ENCODE assay signal across 25 cellular contexts in genomic region chr10:70078329-70078728, GRCh38. TPM values are rescaled to one million over a fixed set of nuclear protein-coding genes. Genes with fewer than 3 reads are reported as not detected.
"Had no signal": no experiment of that assay in that cellular context is flagged by ENCODE, and none has a peak within 500 bp of the region (broad histone marks: within the 10 kb centered on the region; RNA-seq: fewer than 3 reads in every experiment).

No MANE protein-coding gene starts in this region.

- H3K4me3 ChIP-seq: cardiac muscle cell, Peyer's patch, SJCRH30 had no signal

- H3K9ac ChIP-seq: SK-N-SH had no signal

- H3K36me3 ChIP-seq: Peyer's patch, SJCRH30 had no signal

- H3K4me2 ChIP-seq: SK-N-SH had no signal

- ATAC-seq: activated CD8-positive, alpha-beta memory T cell treated with anti-CD3 and anti-CD28 coated beads, Interleukin-2, amount 10 ng/mL, durations not matched to agents 7 days and 5 days had no signal

- H3K27ac ChIP-seq: cardiac muscle cell, Peyer's patch, RWPE1, SJCRH30 had no signal

- H3K9me2 ChIP-seq: SK-N-SH had no signal

- H3K4me1 ChIP-seq: Peyer's patch, SJCRH30 had no signal

- H3K9me3 ChIP-seq: Peyer's patch, SJCRH30, SK-N-SH had no signal

- H3K27me3 ChIP-seq: cardiac muscle cell, Peyer's patch, SJCRH30 had no signal

- DNase-seq: activated B cell treated with CpG ODN at 0.5 μM for 24 hours; activated CD4-positive, alpha-beta T cell treated with anti-CD3 and anti-CD28 coated beads for 1 hour; activated CD4-positive, alpha-beta T cell treated with anti-CD3 and anti-CD28 coated beads, Interleukin-2, amount 10 ng/mL, durations not matched to agents 24 days and 14 days; activated CD4-positive, alpha-beta T cell treated with anti-CD3 and anti-CD28 coated beads, Interleukin-2, amount 50 U/mL, for 48 hours; activated CD8-positive, alpha-beta memory T cell treated with anti-CD3 and anti-CD28 coated beads, Interleukin-2, amount 10 ng/mL, durations not matched to agents 7 days and 5 days; activated effector memory CD4-positive, alpha-beta T cell treated with Interleukin-2 at 50 U/mL for 16 hours; activated naive CD4-positive, alpha-beta T cell; activated T-cell treated with anti-CD3 and anti-CD28 coated beads, Interleukin-2, amount 50 U/mL, for 24 hours; aorta; KG1; NCI-H1092 treated with DMSO at 0.1 percent for 48 hours; NCI-H1436; NCI-H187; NCI-H2081; NCI-H446 treated with DMSO at 0.1 percent for 48 hours; NCI-H526 treated with DMSO at 0.1 percent for 48 hours; NCI-H82; Peyer's patch; Right ventricle myocardium superior; SJCRH30; SK-N-SH; SW 1271 had no signal

RNA-seq across cellular contexts. Expression of gene MACROH2A2, which starts 25.7 kb away (rescaled TPM):
- total RNA-seq: activated B cell treated with CpG ODN at 0.5 μM for 24 hours, OCI-LY7 had no signal
